ENCODE assay signal across 18 cellular contexts in the genomic region with DNA sequence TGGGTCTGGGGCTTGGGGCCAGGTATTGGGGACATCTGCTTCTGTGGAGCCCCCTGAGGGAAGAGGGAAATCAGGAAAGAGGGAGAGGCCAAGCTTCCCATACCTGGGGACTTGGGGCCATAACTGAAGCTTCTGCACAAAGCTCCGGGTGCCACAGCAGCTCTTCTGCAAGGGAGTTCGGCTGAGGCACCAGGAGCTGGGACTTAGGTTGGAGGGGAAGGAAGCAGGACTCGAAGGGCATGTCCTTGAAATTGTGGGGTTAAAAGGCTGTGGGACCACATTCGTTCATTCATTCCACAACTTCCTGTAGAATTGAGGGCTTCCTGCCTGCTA. TPM values are rescaled to one million over a fixed set of nuclear protein-coding genes. Genes with fewer than 3 reads are reported as not detected.
DNase-seq lines count a peak whose midpoint lies in the region; ATAC-seq and TF ChIP-seq lines count a peak whose summit lies in the region.
"Had no signal": no experiment of that assay in that cellular context is flagged by ENCODE, and none has a peak within 500 bp of the region (broad histone marks: within the 10 kb centered on the region; RNA-seq: fewer than 3 reads in every experiment).

No MANE protein-coding gene starts in this region.

- no peak for TF ChIP-seq POLR2A in testis (IDR thresholded peaks at IDR 0.05)

- H3K4me3 ChIP-seq in lower lobe of right lung (no peak overlapping the region), testis (no peak overlapping the region)
- H3K4me3 ChIP-seq: BLaER1 had no signal

- H3K27ac Mint-ChIP-seq in activated naive CD4-positive, alpha-beta T cell treated with anti-CD3 and anti-CD28 coated beads, Interleukin-2, amount 10 ng/mL, durations not matched to agents 7 days and 5 days, result no peak overlapping the region
- no peak overlapping the region for H3K27ac Mint-ChIP-seq in chondrocyte (ENCODE audit: unreplicated experiment)
- H3K27ac Mint-ChIP-seq: CD8-positive, alpha-beta T cell; H9 had no signal

- H3K4me1 ChIP-seq in lower lobe of right lung (peaks cover 12% of the 10 kb centered on the region), testis (peaks cover 44% of the 10 kb centered on the region)

- CTCF ChIA-PET in activated naive CD4-positive, alpha-beta T cell treated with anti-CD3 and anti-CD28 coated beads, Interleukin-2, amount 10 ng/mL, durations not matched to agents 7 days and 5 days (lab: Charles Lee), result interaction anchor here (1.0 to 2.0 kb wide), 4 partner anchors 9 to 125 kb away, joined by 3 to 9 read pairs (median 4); no protein-coding TSS in a partner anchor

- no peaks in the 10 kb centered on the region for H3K36me3 ChIP-seq in lower lobe of right lung
- H3K36me3 ChIP-seq in testis (ENCODE audit: low read depth, missing control alignments), result no peaks in the 10 kb centered on the region
- H3K36me3 ChIP-seq: BLaER1 had no signal

- 69 to 82% methylated on average over 2 to 4 of the region's 4 CpGs for WGBS in testis, 2 donors

- H3K36me3 Mint-ChIP-seq in activated naive CD4-positive, alpha-beta T cell treated with anti-CD3 and anti-CD28 coated beads, Interleukin-2, amount 10 ng/mL, durations not matched to agents 7 days and 5 days, result no peaks in the 10 kb centered on the region
- H3K36me3 Mint-ChIP-seq in chondrocyte (ENCODE audit: low read depth), result no peaks in the 10 kb centered on the region
- H3K36me3 Mint-ChIP-seq: CD8-positive, alpha-beta T cell had no signal

- no peaks in the 10 kb centered on the region for H3K9me3 Mint-ChIP-seq in activated naive CD4-positive, alpha-beta T cell treated with anti-CD3 and anti-CD28 coated beads, Interleukin-2, amount 10 ng/mL, durations not matched to agents 7 days and 5 days
- no peaks in the 10 kb centered on the region for H3K9me3 Mint-ChIP-seq in chondrocyte (ENCODE audit: low read depth)
- H3K9me3 Mint-ChIP-seq: CD8-positive, alpha-beta T cell; H9 had no signal

- TF ChIP-seq CTCF in chondrocyte (IDR thresholded peaks at IDR 0.05) (no peak), lower lobe of right lung (IDR thresholded peaks at IDR 0.05) (no peak), testis (IDR thresholded peaks at IDR 0.05) (no peak)

- no peaks in the 10 kb centered on the region for H3K4me1 Mint-ChIP-seq in activated naive CD4-positive, alpha-beta T cell treated with anti-CD3 and anti-CD28 coated beads, Interleukin-2, amount 10 ng/mL, durations not matched to agents 7 days and 5 days
- H3K4me1 Mint-ChIP-seq in chondrocyte (ENCODE audit: low read depth), result peaks cover 3% of the 10 kb centered on the region

- H3K4me3 Mint-ChIP-seq in activated naive CD4-positive, alpha-beta T cell treated with anti-CD3 and anti-CD28 coated beads, Interleukin-2, amount 10 ng/mL, durations not matched to agents 7 days and 5 days, result no peak overlapping the region
- H3K4me3 Mint-ChIP-seq in chondrocyte (ENCODE audit: unreplicated experiment), result no peak overlapping the region
- H3K4me3 Mint-ChIP-seq: CD8-positive, alpha-beta T cell; H9 had no signal

- H3K27me3 Mint-ChIP-seq in activated naive CD4-positive, alpha-beta T cell treated with anti-CD3 and anti-CD28 coated beads, Interleukin-2, amount 10 ng/mL, durations not matched to agents 7 days and 5 days, result peaks cover 13% of the 10 kb centered on the region
- no peaks in the 10 kb centered on the region for H3K27me3 Mint-ChIP-seq in chondrocyte (ENCODE audit: low read depth)

- H3K27me3 ChIP-seq in lower lobe of right lung (ENCODE audit: low read depth), result no peaks in the 10 kb centered on the region
- no peaks in the 10 kb centered on the region for H3K27me3 ChIP-seq in testis
- H3K27me3 ChIP-seq: BLaER1 had no signal

- peak; percentile 16 for DNase-seq in activated naive CD4-positive, alpha-beta T cell treated with anti-CD3 and anti-CD28 coated beads, Interleukin-2, amount 10 ng/mL, durations not matched to agents 7 days and 5 days
- DNase-seq in activated naive CD4-positive, alpha-beta T cell (lab: John Stamatoyannopoulos, UW), result no peak
- DNase-seq in chondrocyte (ENCODE audit: low spot score) (peak; percentile 66), lower lobe of right lung (peak; percentile 24), testis (peak; percentile 11), cortex of kidney (lab: John Stamatoyannopoulos, UW) (no peak), HPDE6-E6E7 (ENCODE audit: extremely low spot score) (no peak)
- DNase-seq: CD8-positive, alpha-beta T cell; H9; NCI-H1105 treated with DMSO at 0.1 percent for 48 hours; NCI-H2029; NCI-H2171; NCI-H446; NCI-H69; OCI-M1 had no signal

- no peak for ATAC-seq in lower lobe of right lung
- ATAC-seq in HG03521 (IDR thresholded peaks at IDR 0.05; ENCODE audit: unreplicated experiment), result no peak
- ATAC-seq: CD8-positive, alpha-beta T cell had no signal

- intact Hi-C loops in lower lobe of right lung (cut with DNase I) (no loop called here), testis (cut with DNase I; ENCODE audit: low total_unique reads) (no loop called here)

- H3K9me3 ChIP-seq in lower lobe of right lung (no peaks in the 10 kb centered on the region), testis (no peaks in the 10 kb centered on the region)
- H3K9me3 ChIP-seq: BLaER1 had no signal

- H3K27ac ChIP-seq in lower lobe of right lung, result no peak overlapping the region
- peak overlapping the region; percentile 86 to 92 for H3K27ac ChIP-seq in testis
- H3K27ac ChIP-seq: BLaER1, RWPE1 had no signal

RNA-seq across cellular contexts. Expression of a gene that starts 1.7 kb away (rescaled TPM):
- total RNA-seq in chondrocyte (not detected in 3 replicates), lower lobe of right lung (not detected), testis (1 to 10 TPM; 3.3 to 7.2 TPM)
- polyA plus RNA-seq in testis (ENCODE audit: insufficient read depth, low read depth, low replicate concordance), result 7.7 TPM
- total RNA-seq: CD8-positive, alpha-beta T cell; H9 had no signal

RNA-seq across cellular contexts. Expression of a gene that starts 24.6 kb away (rescaled TPM):
- 51.2 to 63.8 TPM (median 61.5 TPM) in 3 replicates for total RNA-seq in chondrocyte
- 18.5 TPM for total RNA-seq in lower lobe of right lung
- total RNA-seq in testis, result 100 to 1,000 TPM; 748 to 769 TPM
- 1,464 TPM for polyA plus RNA-seq in testis (ENCODE audit: insufficient read depth, low read depth, low replicate concordance)

RNA-seq across cellular contexts. Expression of a gene that starts 53.4 kb away (rescaled TPM):
- total RNA-seq in chondrocyte, result not detected in 3 replicates
- total RNA-seq in lower lobe of right lung, result 11.7 TPM
- 1 to 10 TPM; 5.5 to 6.5 TPM for total RNA-seq in testis
- 10.6 TPM for polyA plus RNA-seq in testis (ENCODE audit: insufficient read depth, low read depth, low replicate concordance)
- total RNA-seq: H9 had no signal

Comparison
In these comparisons a context has a peak if more than half of its experiments do, and no peak if none do; other contexts are left out.
1. DNase-seq: peak in activated naive CD4-positive, alpha-beta T cell treated with anti-CD3 and anti-CD28 coated beads, Interleukin-2, amount 10 ng/mL, durations not matched to agents 7 days and 5 days (single experiment), chondrocyte (single experiment), lower lobe of right lung (single experiment) and testis (single experiment); none in activated naive CD4-positive, alpha-beta T cell (0 of 4), cortex of kidney (single experiment) and HPDE6-E6E7 (single experiment).
2. RNA of a gene that starts 24.6 kb away (total RNA-seq): 748 to 769 TPM in testis; 51.2 to 63.8 TPM in chondrocyte and 18.5 TPM in lower lobe of right lung (single experiment); every median in the first group is over 10 times any median in the second.